27 cellular contexts compared by ENCODE assay signal in the genomic region with DNA sequence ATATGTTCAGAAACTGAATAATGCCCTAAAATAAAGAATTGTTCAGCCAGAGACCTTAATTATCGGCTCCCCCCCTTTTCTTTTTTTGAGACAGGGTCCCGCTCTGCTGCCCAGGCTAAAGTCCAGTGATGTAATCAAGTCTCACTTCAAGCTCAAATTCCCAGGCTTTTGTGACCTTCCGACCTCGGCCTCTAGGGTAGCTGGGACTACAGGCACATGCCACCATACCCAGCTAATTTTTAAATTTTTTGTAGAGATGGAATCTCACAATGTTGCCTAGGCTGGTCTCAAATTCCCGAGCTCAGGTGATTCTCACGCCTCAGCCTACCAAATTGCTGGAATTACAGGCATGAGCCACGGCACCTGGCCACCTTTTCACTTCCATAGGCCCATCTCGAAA.
"Had no signal": no experiment of that assay in that cellular context is flagged by ENCODE, and none has a peak within 500 bp of the region (broad histone marks: within the 10 kb centered on the region; RNA-seq: fewer than 3 reads in every experiment).

No MANE protein-coding gene starts in this region.

- DNase-seq: cerebellar nuclear complex; cortex of kidney; effector memory CD8-positive, alpha-beta T cell; foreskin melanocyte; glutamatergic neuron; heart right ventricle; hippocampal formation; left colon; left ventricle myocardium superior; lower lobe of right lung; naive thymus-derived CD8-positive, alpha-beta T cell; occipital lobe; ovary; posterior cingulate gyrus; psoas muscle; right cardiac atrium; spleen; stimulated activated CD4-positive, alpha-beta T cell treated with anti-CD3 and anti-CD28 coated beads, Interleukin-4, amount 100 ng/mL, for 4 hours; stimulated activated naive B cell treated with anti-CD40 and anti-IgM and Interleukin-4, amounts not matched to agents 10 μg/mL and 1 μg/mL and 100 μg/mL, for 72 hours; upper lobe of right lung had no signal

- H3K4me3 ChIP-seq: esophagus muscularis mucosa, heart right ventricle, lower lobe of right lung, ovary, psoas muscle, skin epidermis, spleen, thoracic aorta, tibial nerve, upper lobe of right lung had no signal

- H3K9me3 Mint-ChIP-seq: effector memory CD8-positive, alpha-beta T cell; naive thymus-derived CD8-positive, alpha-beta T cell; stimulated activated naive B cell treated with anti-CD40 and anti-IgM and Interleukin-4, amounts not matched to agents 10 μg/mL and 1 μg/mL and 100 μg/mL, for 72 hours; stimulated activated naive CD8-positive, alpha-beta T cell treated with anti-CD3 and anti-CD28 coated beads, Interleukin-15, Interleukin-2, amounts not matched to agents 100 ng/mL and 50 ng/mL, for 24 hours had no signal

- H3K27me3 Mint-ChIP-seq: effector memory CD8-positive, alpha-beta T cell; naive thymus-derived CD8-positive, alpha-beta T cell; stimulated activated naive B cell treated with anti-CD40 and anti-IgM and Interleukin-4, amounts not matched to agents 10 μg/mL and 1 μg/mL and 100 μg/mL, for 72 hours; stimulated activated naive CD8-positive, alpha-beta T cell treated with anti-CD3 and anti-CD28 coated beads, Interleukin-15, Interleukin-2, amounts not matched to agents 100 ng/mL and 50 ng/mL, for 24 hours had no signal

- FAIRE-seq: islet of Langerhans had no signal

- H3K27me3 ChIP-seq: esophagus muscularis mucosa, heart right ventricle, ovary, spleen, tibial nerve, upper lobe of right lung had no signal

- H3K27ac Mint-ChIP-seq: stimulated activated naive B cell treated with anti-CD40 and anti-IgM and Interleukin-4, amounts not matched to agents 10 μg/mL and 1 μg/mL and 100 μg/mL, for 72 hours; stimulated activated naive CD8-positive, alpha-beta T cell treated with anti-CD3 and anti-CD28 coated beads, Interleukin-15, Interleukin-2, amounts not matched to agents 100 ng/mL and 50 ng/mL, for 24 hours had no signal

- H3K27ac ChIP-seq: epithelial cell of prostate, esophagus muscularis mucosa, heart right ventricle, lower lobe of right lung, ovary, psoas muscle, skin epidermis, spleen, thoracic aorta, tibial nerve, upper lobe of right lung had no signal

- H3K4me1 ChIP-seq: upper lobe of right lung had no signal

- H3K36me3 ChIP-seq: ovary had no signal

- H3K9me3 ChIP-seq: lower lobe of right lung, ovary, psoas muscle, spleen, thoracic aorta, tibial nerve, upper lobe of right lung had no signal

- H3K4me3 Mint-ChIP-seq: effector memory CD8-positive, alpha-beta T cell; naive thymus-derived CD8-positive, alpha-beta T cell; stimulated activated naive B cell treated with anti-CD40 and anti-IgM and Interleukin-4, amounts not matched to agents 10 μg/mL and 1 μg/mL and 100 μg/mL, for 72 hours; stimulated activated naive CD8-positive, alpha-beta T cell treated with anti-CD3 and anti-CD28 coated beads, Interleukin-15, Interleukin-2, amounts not matched to agents 100 ng/mL and 50 ng/mL, for 24 hours had no signal
